ENCODE assay signal across 8 cellular contexts in genomic region chr19:11377237-11377636, GRCh38. TPM values are rescaled to one million over a fixed set of nuclear protein-coding genes. Genes with fewer than 3 reads are reported as not detected.
DNase-seq lines count a peak whose midpoint lies in the region; ATAC-seq and TF ChIP-seq lines count a peak whose summit lies in the region.

No MANE protein-coding gene starts in this region.

- intact Hi-C loops in activated CD4-positive, alpha-beta T cell treated with anti-CD3 and anti-CD28 coated beads, Interleukin-2, amount 10 ng/mL, durations not matched to agents 24 days and 14 days (cut with micrococcal nuclease): no loop called here
- intact Hi-C loops in dorsolateral prefrontal cortex (cut with DNase I) (loop anchor here in 1 of 2 donors (5.0 kb wide), 1 partner anchor 105 kb away; the partner anchor contains the start of gene ELAVL3), gastrocnemius medialis (cut with DNase I; ENCODE audit: low total_unique reads) (loop anchor here (10.0 kb wide), 3 partner anchors 82 to 982 kb away; partner anchors contain the start of genes TSPAN16 and ZNF653)

- TF ChIP-seq CTCF in RWPE2 (IDR thresholded peaks at IDR 0.05; ENCODE audit: poor library complexity, severe bottlenecking): no peak
- TF ChIP-seq CTCF in dorsolateral prefrontal cortex (IDR thresholded peaks at IDR 0.05 in 54 of 56, conservative IDR thresholded peaks at IDR 0.05 in 2 of 56; ENCODE audit: low read depth in 1 of 56, partially characterized antibody in 56 of 56): no peak
- no peak for TF ChIP-seq CTCF in gastrocnemius medialis (IDR thresholded peaks at IDR 0.05 in 4 of 5, conservative IDR thresholded peaks at IDR 0.05 in 1 of 5)

- H3K4me1 ChIP-seq in RWPE2 (ENCODE audit: insufficient read depth, poor library complexity, severe bottlenecking): peaks cover 30% of the 10 kb centered on the region
- peaks cover 36 to 40% of the 10 kb centered on the region in 2 donors for H3K4me1 ChIP-seq in gastrocnemius medialis

- H3K36me3 ChIP-seq in RWPE2 (ENCODE audit: low read depth) (peaks cover 12% of the 10 kb centered on the region), gastrocnemius medialis (no peaks in the 10 kb centered on the region)

- no peaks in the 10 kb centered on the region for H3K9me3 Mint-ChIP-seq in activated CD4-positive, alpha-beta T cell treated with anti-CD3 and anti-CD28 coated beads, Interleukin-2, amount 10 ng/mL, durations not matched to agents 24 days and 14 days

- TF ChIP-seq POLR2A in gastrocnemius medialis (IDR thresholded peaks at IDR 0.05): no peak

- H3K9me3 ChIP-seq in RWPE2 (ENCODE audit: severe bottlenecking): no peaks in the 10 kb centered on the region
- no peaks in the 10 kb centered on the region for H3K9me3 ChIP-seq in gastrocnemius medialis

- H3K27me3 ChIP-seq in RWPE2 (ENCODE audit: insufficient read depth, poor library complexity, severe bottlenecking) (no peaks in the 10 kb centered on the region), dorsolateral prefrontal cortex (peaks cover 0 to 9% (median 4%) of the 10 kb centered on the region in 45 donors), gastrocnemius medialis (peaks cover 5 to 9% (median 7%) of the 10 kb centered on the region in 3 donors)

- H3K4me3 ChIP-seq in RWPE2 (ENCODE audit: severe bottlenecking): no peak overlapping the region
- no peak overlapping the region for H3K4me3 ChIP-seq in dorsolateral prefrontal cortex
- no peak overlapping the region for H3K4me3 ChIP-seq in gastrocnemius medialis

- peak; percentile 80 for DNase-seq in activated CD4-positive, alpha-beta T cell treated with anti-CD3 and anti-CD28 coated beads, Interleukin-2, amount 10 ng/mL, durations not matched to agents 24 days and 14 days
- no peak for DNase-seq in activated CD4-positive, alpha-beta T cell treated with anti-CD3 and anti-CD28 coated beads, Interleukin-2, amount 50 U/mL, for 4 hours
- no peak for DNase-seq in RWPE2 (ENCODE audit: low spot score)
- DNase-seq in dorsolateral prefrontal cortex: peak in 2 of 10 donors; percentile 38 to 57
- DNase-seq in gastrocnemius medialis: peak in 1 of 2 donors; percentile 25
- no peak for DNase-seq in SHP77 treated with DMSO at 0.1 percent for 48 hours (lab: John Stamatoyannopoulos, UW)

- H3K4me3 Mint-ChIP-seq in activated CD4-positive, alpha-beta T cell treated with anti-CD3 and anti-CD28 coated beads, Interleukin-2, amount 10 ng/mL, durations not matched to agents 24 days and 14 days: no peak overlapping the region

- in situ Hi-C loops in gastrocnemius medialis (cut with MboI; ENCODE audit: low sequenced_read_pairs in 4 of 4): loop anchor here in 2 of 4 donors (5.0 to 25.0 kb wide), 2 partner anchors 60 to 210 kb away; partner anchors contain the start of genes ACP5 (in 1 of the 2), ODAD3 (in 1 of the 2), PRKCSH (in 1 of the 2) and ZNF627 (in 1 of the 2)

- H3K27ac Mint-ChIP-seq in activated CD4-positive, alpha-beta T cell treated with anti-CD3 and anti-CD28 coated beads, Interleukin-2, amount 10 ng/mL, durations not matched to agents 24 days and 14 days: peak overlapping the region; percentile 85

- ATAC-seq in RWPE2 (ENCODE audit: low read depth) (no peak), gastrocnemius medialis (no peak), HG03571 (IDR thresholded peaks at IDR 0.05; ENCODE audit: unreplicated experiment) (no peak), HG03139 (IDR thresholded peaks at IDR 0.05; ENCODE audit: unreplicated experiment) (no peak)

- H3K27me3 Mint-ChIP-seq in activated CD4-positive, alpha-beta T cell treated with anti-CD3 and anti-CD28 coated beads, Interleukin-2, amount 10 ng/mL, durations not matched to agents 24 days and 14 days: no peaks in the 10 kb centered on the region

- peaks cover 14% of the 10 kb centered on the region for H3K36me3 Mint-ChIP-seq in activated CD4-positive, alpha-beta T cell treated with anti-CD3 and anti-CD28 coated beads, Interleukin-2, amount 10 ng/mL, durations not matched to agents 24 days and 14 days (ENCODE audit: low read depth)

- H3K27ac ChIP-seq in RWPE2 (ENCODE audit: poor library complexity, severe bottlenecking): peak overlapping the region; percentile 73
- peak overlapping the region in 53 of 59 donors; percentile 7 to 98 (median 58) for H3K27ac ChIP-seq in dorsolateral prefrontal cortex
- peak overlapping the region; percentile 8 to 94 (median 36) for H3K27ac ChIP-seq in gastrocnemius medialis

- peaks cover 43% of the 10 kb centered on the region for H3K4me1 Mint-ChIP-seq in activated CD4-positive, alpha-beta T cell treated with anti-CD3 and anti-CD28 coated beads, Interleukin-2, amount 10 ng/mL, durations not matched to agents 24 days and 14 days

RNA-seq across cellular contexts. Expression of gene SWSAP1, which starts 2.8 kb away (rescaled TPM):
- total RNA-seq in activated CD4-positive, alpha-beta T cell treated with anti-CD3 and anti-CD28 coated beads, Interleukin-2, amount 10 ng/mL, durations not matched to agents 24 days and 14 days: 2.3 and 2.6 TPM in 2 replicates
- total RNA-seq in dorsolateral prefrontal cortex (1 to 10 TPM in 67 of 120 experiments, under 1 TPM in 52, not detected in 1; 0.29 to 2.7 (median 1.1) TPM), gastrocnemius medialis (1 to 10 TPM in 3 of 4 donors, under 1 TPM in 1; 0.51 to 1.7 (median 1.2) TPM)

RNA-seq across cellular contexts. Expression of gene EPOR, which starts 6.9 kb away (rescaled TPM):
- 7.2 and 7.7 TPM in 2 replicates for total RNA-seq in activated CD4-positive, alpha-beta T cell treated with anti-CD3 and anti-CD28 coated beads, Interleukin-2, amount 10 ng/mL, durations not matched to agents 24 days and 14 days
- 10 to 100 TPM in 61 of 120 experiments, 1 to 10 TPM in 59; 5.5 to 25.9 (median 10.1) TPM for total RNA-seq in dorsolateral prefrontal cortex
- 1 to 10 TPM; 1.3 to 6.0 (median 2.2) TPM for total RNA-seq in gastrocnemius medialis

RNA-seq across cellular contexts. Expression of gene PLPPR2, which starts 22.0 kb away (rescaled TPM):
- 2.3 TPM in 2 replicates for total RNA-seq in activated CD4-positive, alpha-beta T cell treated with anti-CD3 and anti-CD28 coated beads, Interleukin-2, amount 10 ng/mL, durations not matched to agents 24 days and 14 days
- total RNA-seq in dorsolateral prefrontal cortex: 100 to 1,000 TPM in 2 of 120 experiments, 10 to 100 TPM in 118; 42.8 to 103 (median 77.0) TPM
- total RNA-seq in gastrocnemius medialis: 10 to 100 TPM; 18.6 to 46.2 (median 36.9) TPM

RNA-seq across cellular contexts. Expression of gene CCDC159, which starts 30.9 kb away (rescaled TPM):
- 11.7 and 14.8 TPM in 2 replicates for total RNA-seq in activated CD4-positive, alpha-beta T cell treated with anti-CD3 and anti-CD28 coated beads, Interleukin-2, amount 10 ng/mL, durations not matched to agents 24 days and 14 days
- 100 to 1,000 TPM in 3 of 120 experiments, 10 to 100 TPM in 117; 31.2 to 104 (median 61.7) TPM for total RNA-seq in dorsolateral prefrontal cortex
- total RNA-seq in gastrocnemius medialis: 1 to 10 TPM in 3 of 4 donors, under 1 TPM in 1; 0.85 to 9.2 (median 2.0) TPM

RNA-seq across cellular contexts. Expression of gene TMEM205, which starts 31.2 kb away (rescaled TPM):
- total RNA-seq in activated CD4-positive, alpha-beta T cell treated with anti-CD3 and anti-CD28 coated beads, Interleukin-2, amount 10 ng/mL, durations not matched to agents 24 days and 14 days: 29.9 and 34.2 TPM in 2 replicates
- total RNA-seq in dorsolateral prefrontal cortex: 100 to 1,000 TPM in 46 of 120 experiments, 10 to 100 TPM in 74; 70.3 to 122 (median 96.4) TPM
- 100 to 1,000 TPM; 159 to 284 (median 164) TPM for total RNA-seq in gastrocnemius medialis
